Comparison of ENCODE assay signal across 8 cellular contexts in the genomic region with DNA sequence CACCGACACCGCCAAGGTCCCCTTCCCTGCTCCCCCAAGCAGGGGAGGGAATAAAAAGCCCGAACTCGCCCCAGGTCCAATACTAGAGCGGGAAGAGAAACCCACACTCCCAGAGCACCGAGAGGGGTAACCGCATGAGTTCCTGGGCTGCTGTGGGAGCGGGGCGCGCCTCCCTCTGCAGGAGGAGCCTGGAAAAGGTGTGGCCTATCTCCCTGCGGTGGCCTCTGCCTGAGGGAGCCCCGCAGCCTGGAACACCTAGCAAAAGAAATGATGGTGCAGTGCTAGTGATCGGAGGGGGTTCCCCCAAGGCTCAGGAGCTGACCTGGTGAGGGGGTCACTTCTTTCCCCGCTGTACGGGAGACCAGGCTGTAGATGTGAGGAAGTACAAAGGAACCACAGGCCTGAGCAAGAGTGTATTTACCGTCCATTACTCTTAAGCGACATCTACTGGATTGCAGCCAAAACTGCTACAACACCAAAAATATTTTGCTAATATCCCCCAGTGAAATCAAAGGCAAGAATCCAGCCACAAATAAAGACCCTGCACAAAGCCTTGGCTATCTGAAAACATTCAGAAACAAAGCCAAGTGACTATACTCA.
A peak's percentile ranks its signal among the peaks of the same experiment; 100 is the strongest.
DNase-seq lines count a peak whose midpoint lies in the region; ATAC-seq and TF ChIP-seq lines count a peak whose summit lies in the region.
"Not testable (repeated sequence)": the region's sequence is repeated elsewhere in the genome, so short reads cannot be mapped to it uniquely, and the experiment has no call there.

No MANE protein-coding gene starts in this region.

- H3K4me3 ChIP-seq in CD8-positive, alpha-beta T cell (ENCODE audit: low read depth, low read length), result not testable (repeated sequence)

- intact Hi-C loops in CD8-positive, alpha-beta T cell (cut with DNase I, micrococcal nuclease), result not testable (repeated sequence)

- not testable (repeated sequence) for H3K4me1 Mint-ChIP-seq in CD8-positive, alpha-beta T cell (ENCODE audit: low read depth); activated T-cell treated with anti-CD3 and anti-CD28 coated beads, Interleukin-2, amount 50 U/mL, for 4 hours (ENCODE audit: low read depth); memory B cell

- not testable (repeated sequence) for H3K27ac Mint-ChIP-seq in CD8-positive, alpha-beta T cell; memory B cell

- not testable (repeated sequence) for TF ChIP-seq CTCF in CD8-positive, alpha-beta T cell (IDR thresholded peaks at IDR 0.05)

- not testable (repeated sequence) for H3K27ac ChIP-seq in CD8-positive, alpha-beta T cell (ENCODE audit: low read depth, low read length)

- not testable (repeated sequence) for H3K4me1 ChIP-seq in CD8-positive, alpha-beta T cell (ENCODE audit: insufficient read depth, low read length)

- H3K36me3 Mint-ChIP-seq in CD8-positive, alpha-beta T cell; activated T-cell treated with anti-CD3 and anti-CD28 coated beads, Interleukin-2, amount 50 U/mL, for 4 hours (ENCODE audit: insufficient read depth); memory B cell: not testable (repeated sequence)

- H3K27me3 ChIP-seq in CD8-positive, alpha-beta T cell (ENCODE audit: insufficient read depth, low read length), result not testable (repeated sequence)

- not testable (repeated sequence) for H3K36me3 ChIP-seq in CD8-positive, alpha-beta T cell (ENCODE audit: insufficient read depth, low read length)

- H3K9me3 ChIP-seq in CD8-positive, alpha-beta T cell (ENCODE audit: low read length), result not testable (repeated sequence)

- ATAC-seq in CD8-positive, alpha-beta T cell, result peak; percentile 51
- ATAC-seq in GM19023 (IDR thresholded peaks at IDR 0.05; ENCODE audit: unreplicated experiment), result peak; percentile 83
- ATAC-seq in GM21390 (IDR thresholded peaks at IDR 0.05; ENCODE audit: unreplicated experiment), result peak; percentile 88
- ATAC-seq in HG02678 (IDR thresholded peaks at IDR 0.05; ENCODE audit: unreplicated experiment), result peak; percentile 86
- peak; percentile 85 for ATAC-seq in HG03095 (IDR thresholded peaks at IDR 0.05; ENCODE audit: unreplicated experiment)
- peak; percentile 73 for ATAC-seq in HG03520 (IDR thresholded peaks at IDR 0.05; ENCODE audit: unreplicated experiment)
- ATAC-seq in activated T-cell treated with anti-CD3 and anti-CD28 coated beads, Interleukin-2, amount 50 U/mL, for 4 hours, result peak; percentile 91 to 94
- ATAC-seq in memory B cell (ENCODE audit: low read depth), result peak; percentile 58

- POLR2A ChIA-PET in CD8-positive, alpha-beta T cell (lab: Charles Lee), result not testable (repeated sequence)

- DNase-seq in CD8-positive, alpha-beta T cell; activated T-cell treated with anti-CD3 and anti-CD28 coated beads, Interleukin-2, amount 50 U/mL, for 4 hours; memory B cell (ENCODE audit: low spot score in 2 of 2): not testable (repeated sequence)

- not testable (repeated sequence) for H3K9me3 Mint-ChIP-seq in CD8-positive, alpha-beta T cell; activated T-cell treated with anti-CD3 and anti-CD28 coated beads, Interleukin-2, amount 50 U/mL, for 4 hours; memory B cell

- CTCF ChIA-PET in CD8-positive, alpha-beta T cell (lab: Charles Lee), result not testable (repeated sequence)

- not testable (repeated sequence) for H3K4me3 Mint-ChIP-seq in CD8-positive, alpha-beta T cell; activated T-cell treated with anti-CD3 and anti-CD28 coated beads, Interleukin-2, amount 50 U/mL, for 4 hours; memory B cell

- H3K27me3 Mint-ChIP-seq in CD8-positive, alpha-beta T cell (ENCODE audit: low read depth); activated T-cell treated with anti-CD3 and anti-CD28 coated beads, Interleukin-2, amount 50 U/mL, for 4 hours (ENCODE audit: low read depth); memory B cell: not testable (repeated sequence)
